ENCODE assay signal across 8 cellular contexts in the genomic region with DNA sequence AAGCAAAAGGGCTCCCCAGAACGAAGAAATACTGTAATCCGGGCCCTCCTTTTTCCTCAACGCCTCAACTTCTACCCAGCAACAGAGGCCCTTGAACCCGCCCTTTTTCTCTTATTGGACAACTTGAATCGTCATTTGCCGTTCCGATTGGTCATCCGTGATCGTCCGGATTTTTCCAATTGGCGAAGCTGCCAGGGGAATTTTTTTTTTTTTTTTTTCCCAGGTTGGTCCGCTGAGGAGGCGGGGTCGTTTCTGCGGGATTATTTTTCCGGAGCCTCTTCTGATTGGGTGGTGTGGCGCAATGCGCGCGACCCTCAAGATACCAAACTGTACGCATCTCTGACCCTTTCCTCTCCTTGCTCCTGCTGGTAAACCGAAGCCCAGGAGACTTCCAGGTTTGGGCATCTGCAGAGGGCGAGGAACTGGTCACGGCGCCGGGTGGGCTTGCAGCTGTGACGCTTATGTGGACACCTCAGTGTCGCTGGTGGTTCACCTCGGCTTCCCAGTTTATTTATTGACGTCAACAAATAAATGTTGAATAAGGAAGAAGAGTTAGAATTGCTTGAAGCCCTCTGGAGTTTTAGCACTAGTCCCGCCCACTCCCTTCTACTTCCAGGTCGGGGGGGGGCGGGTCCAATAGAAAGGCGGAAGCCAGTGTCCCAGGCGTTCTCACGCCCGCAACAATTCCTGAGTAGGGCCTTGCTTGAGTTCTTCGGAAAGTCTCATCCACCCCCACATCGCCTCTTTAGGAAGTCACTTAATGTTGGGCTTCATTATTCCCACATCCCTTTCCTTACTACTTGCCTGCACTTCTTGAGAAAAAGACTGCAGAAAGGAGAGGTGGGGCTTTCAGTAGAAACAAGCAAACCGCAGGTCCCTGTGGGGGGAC. TPM values are rescaled to one million over a fixed set of nuclear protein-coding genes. Genes with fewer than 3 reads are reported as not detected.
A peak's percentile ranks its signal among the peaks of the same experiment; 100 is the strongest.
DNase-seq lines count a peak whose midpoint lies in the region; ATAC-seq and TF ChIP-seq lines count a peak whose summit lies in the region.

A gene with protein sequence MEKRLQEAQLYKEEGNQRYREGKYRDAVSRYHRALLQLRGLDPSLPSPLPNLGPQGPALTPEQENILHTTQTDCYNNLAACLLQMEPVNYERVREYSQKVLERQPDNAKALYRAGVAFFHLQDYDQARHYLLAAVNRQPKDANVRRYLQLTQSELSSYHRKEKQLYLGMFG (plus strand): TSS at position 654 of the 889 bp plus-strand sequence. CDS start 363 bp downstream, outside the sequence.

- POLR2A ChIA-PET in Panc1 (lab: Charles Lee): interaction anchor here (0.6 to 2.4 kb wide), 6 partner anchors 16 to 63 kb away, joined by 3 to 7 read pairs (median 6); a partner anchor contains a TSS

- peak within 1 kb of the TSS; percentile 86 for H3K9ac ChIP-seq in muscle layer of colon (ENCODE audit: low read length)

- H3K36me3 Mint-ChIP-seq in activated T-cell treated with anti-CD3 and anti-CD28 coated beads, Interleukin-2, amount 50 U/mL, for 4 hours (ENCODE audit: insufficient read depth): peaks cover 31% of the 10 kb centered on the region

- BruUV-seq in Panc1 (replicated peaks; lab: Mats Ljungman, UMichigan): no TSS peak

- no peaks in the 10 kb centered on the region for H3K27me3 ChIP-seq in Panc1 (ENCODE audit: control insufficient read depth, insufficient read depth, low read length)
- H3K27me3 ChIP-seq in muscle layer of colon (ENCODE audit: control insufficient read depth in 1 of 2, insufficient read depth in 2 of 2, low read length in 2 of 2): no peaks in the 10 kb centered on the region

- peak within 1 kb of the TSS; percentile 99 for H3K4me3 Mint-ChIP-seq in activated T-cell treated with anti-CD3 and anti-CD28 coated beads, Interleukin-2, amount 50 U/mL, for 4 hours

- no peaks in the 10 kb centered on the region for H3K9me3 Mint-ChIP-seq in activated T-cell treated with anti-CD3 and anti-CD28 coated beads, Interleukin-2, amount 50 U/mL, for 4 hours

- H3K27me3 Mint-ChIP-seq in activated T-cell treated with anti-CD3 and anti-CD28 coated beads, Interleukin-2, amount 50 U/mL, for 4 hours (ENCODE audit: low read depth): no peaks in the 10 kb centered on the region

- H3K4me3 ChIP-seq in Panc1 (ENCODE audit: low read depth in 2 of 2, low read length in 2 of 2) (peak within 1 kb of the TSS; percentile 68 to 100), muscle layer of colon (ENCODE audit: low read depth in 1 of 2, low read length in 2 of 2) (peak within 1 kb of the TSS; percentile 66 to 94)

- DNase-seq in DMS53 (lab: John Stamatoyannopoulos, UW) (peak; percentile 99), KG1 (lab: John Stamatoyannopoulos, UW) (peak; percentile 100), Panc1 (ENCODE audit: low read depth, low spot score) (peak; percentile 88)
- DNase-seq in activated T-cell treated with anti-CD3 and anti-CD28 coated beads, Interleukin-2, amount 50 U/mL, for 4 hours: peak; percentile 77
- peak; percentile 60 for DNase-seq in stimulated activated CD8-positive, alpha-beta memory T cell treated with anti-CD3 and anti-CD28 coated beads, Interleukin-7, amount 100 ng/mL, for 24 hours (ENCODE audit: low read depth)

- H3K36me3 ChIP-seq in Panc1 (ENCODE audit: control insufficient read depth, insufficient read depth, low read length): peaks cover 22% of the 10 kb centered on the region
- H3K36me3 ChIP-seq in muscle layer of colon (ENCODE audit: insufficient read depth, low read length): peaks cover 18% of the 10 kb centered on the region

- CTCF ChIA-PET in Panc1 (lab: Charles Lee): interaction anchor here (0.6 to 0.9 kb wide), 3 partner anchors 43 to 140 kb away, joined by 4 to 6 read pairs (median 4); a partner anchor contains a TSS

- TF ChIP-seq CTCF in Panc1 (IDR thresholded peaks at IDR 0.05): no peak

- peaks cover 39% of the 10 kb centered on the region for H3K4me1 Mint-ChIP-seq in activated T-cell treated with anti-CD3 and anti-CD28 coated beads, Interleukin-2, amount 50 U/mL, for 4 hours (ENCODE audit: low read depth)

- H3K9me3 ChIP-seq in Panc1 (ENCODE audit: control insufficient read depth, insufficient read depth, low read depth, low read length) (no peaks in the 10 kb centered on the region), muscle layer of colon (ENCODE audit: low read length) (no peaks in the 10 kb centered on the region)

- H3K4me1 ChIP-seq in Panc1 (ENCODE audit: control insufficient read depth, insufficient read depth, low read length): peaks cover 9% of the 10 kb centered on the region
- peaks cover 40% of the 10 kb centered on the region for H3K4me1 ChIP-seq in muscle layer of colon (ENCODE audit: insufficient read depth, low read length)

- intact Hi-C loops in Panc1 (cut with micrococcal nuclease; ENCODE audit: unreplicated experiment): no loop called here

- peak within 1 kb of the TSS; percentile 99 for H3K27ac ChIP-seq in Panc1 (ENCODE audit: low read length)
- peak within 1 kb of the TSS; percentile 90 for H3K27ac ChIP-seq in muscle layer of colon (ENCODE audit: low read depth, low read length)

- in situ Hi-C loops in Panc1 (cut with HindIII; ENCODE audit: low pct_unique_long_range_greater_than_20kb, low sequenced_read_pairs): no loop called here

- ATAC-seq in GM21723 (IDR thresholded peaks at IDR 0.05; ENCODE audit: unreplicated experiment) (peak; percentile 52), Panc1 (peak; percentile 80), esophagus mucosa (peak; percentile 74)
- peak; percentile 55 to 57 for ATAC-seq in activated T-cell treated with anti-CD3 and anti-CD28 coated beads, Interleukin-2, amount 50 U/mL, for 4 hours

RNA-seq across cellular contexts. Expression of the gene that starts here (rescaled TPM):
- total RNA-seq in Panc1 (2021; ENCODE audit: unreplicated experiment) (39.4 TPM), esophagus mucosa (13.5 TPM)
- polyA plus RNA-seq in Panc1 (2012; ENCODE audit: insufficient read length): 28.9 TPM
- 10 to 100 TPM; 20.2 to 22.9 (median 20.9) TPM for total RNA-seq in activated T-cell treated with anti-CD3 and anti-CD28 coated beads, Interleukin-2, amount 50 U/mL, for 4 hours

Comparison
In these comparisons a context has a peak if more than half of its experiments do, and no peak if none do; other contexts are left out.
1. Peak in every context shown above with its lines: DNase-seq, ATAC-seq, H3K4me3 ChIP-seq and H3K27ac ChIP-seq.